In the genomic region with DNA sequence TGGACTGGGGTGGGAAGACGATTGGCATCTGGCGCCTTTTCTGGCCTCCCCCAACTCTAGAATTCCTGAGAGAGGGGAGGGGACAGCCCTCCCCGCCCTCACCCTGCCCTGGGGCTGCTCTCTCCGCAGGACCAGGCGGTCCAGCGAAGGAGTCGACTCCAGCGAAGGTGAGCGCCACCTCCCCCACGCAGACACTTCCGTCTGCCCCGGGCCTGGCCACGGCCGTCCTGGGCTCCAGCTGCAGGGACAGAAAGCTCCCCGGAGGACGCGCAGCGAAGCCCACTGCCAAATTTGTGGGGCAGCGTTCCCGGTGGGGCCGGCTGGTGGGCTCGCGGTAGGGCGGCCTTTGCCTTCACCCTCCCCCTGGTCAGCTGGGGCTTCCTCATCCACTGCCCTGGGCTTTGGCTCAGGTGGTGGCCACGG, we compare ENCODE assay signal across 8 cellular contexts. TPM values are rescaled to one million over a fixed set of nuclear protein-coding genes. Genes with fewer than 3 reads are reported as not detected.
DNase-seq lines count a peak whose midpoint lies in the region; ATAC-seq, FAIRE-seq and TF ChIP-seq lines count a peak whose summit lies in the region.

No MANE protein-coding gene starts in this region.

- dilution Hi-C loops in keratinocyte (cut with MboI; ENCODE audit: extremely low pct_ligation_motif_present, low sequenced_read_pairs), result no loop called here

- peak overlapping the region; percentile 81 for H3K9ac ChIP-seq in keratinocyte (ENCODE audit: control insufficient read depth, extremely low read depth, insufficient read depth, low read length)

- DNase-seq in activated effector memory CD4-positive, alpha-beta T cell treated with anti-CD3 and anti-CD28 coated beads, Interleukin-2, amount 50 U/mL, for 16 hours, result peak; percentile 74
- no peak for DNase-seq in activated effector memory CD4-positive, alpha-beta T cell treated with Interleukin-2 at 50 U/mL for 16 hours
- DNase-seq in astrocyte of the hippocampus (ENCODE audit: low read depth, low spot score) (peak; percentile 55), keratinocyte (ENCODE audit: low read depth, low spot score) (no peak), substantia nigra (lab: John Stamatoyannopoulos, UW) (peak in 3 of 49 donors; percentile 6 to 81 (median 38)), NCI-H128 (lab: John Stamatoyannopoulos, UW; ENCODE audit: unreplicated experiment) (no peak), NCI-H2081 (lab: John Stamatoyannopoulos, UW) (no peak)

- H3K27me3 ChIP-seq in keratinocyte (ENCODE audit: control insufficient read depth, extremely low read depth, insufficient read depth, low read length), result no peaks in the 10 kb centered on the region

- no peak for FAIRE-seq in keratinocyte (lab: Jason Lieb, UNC)

- no peak for TF ChIP-seq CTCF in keratinocyte (optimal IDR thresholded peaks at IDR 0.05 in 1 of 3, IDR thresholded peaks at IDR 0.05 in 1 of 3, conservative IDR thresholded peaks at IDR 0.05 in 1 of 3; ENCODE audit: extremely low read depth in 1 of 3, insufficient read depth in 2 of 3, low read length in 3 of 3)

- H2AFZ ChIP-seq in keratinocyte (ENCODE audit: control insufficient read depth, low read length), result no peak overlapping the region

- peak overlapping the region; percentile 82 for H3K4me2 ChIP-seq in keratinocyte (ENCODE audit: control insufficient read depth, extremely low read depth, insufficient read depth, low read depth, low read length)

- H3K27ac ChIP-seq in keratinocyte (ENCODE audit: control insufficient read depth, insufficient read depth, low read length) (peak overlapping the region; percentile 47), substantia nigra (ENCODE audit: low read depth, low read length, poor library complexity, severe bottlenecking) (peak overlapping the region; percentile 84)

- peak overlapping the region; percentile 73 to 93 (median 79) for H3K4me3 ChIP-seq in keratinocyte (ENCODE audit: control insufficient read depth in 2 of 3, extremely low read depth in 1 of 3, insufficient read depth in 2 of 3, low read depth in 1 of 3, low read length in 3 of 3)

- peaks cover 22% of the 10 kb centered on the region for H3K4me1 ChIP-seq in keratinocyte (ENCODE audit: control insufficient read depth, extremely low read depth, insufficient read depth, low read length)

- ATAC-seq in GM21619 (IDR thresholded peaks at IDR 0.05; ENCODE audit: unreplicated experiment), result no peak

- no peaks in the 10 kb centered on the region for H3K79me2 ChIP-seq in keratinocyte (ENCODE audit: control insufficient read depth, insufficient read depth, low read length)

- H3K9me1 ChIP-seq in keratinocyte (ENCODE audit: control insufficient read depth, extremely low read depth, insufficient read depth, low read length), result no peaks in the 10 kb centered on the region

- peaks cover 27 to 43% of the 10 kb centered on the region in 2 experiments for H3K36me3 ChIP-seq in keratinocyte (ENCODE audit: control insufficient read depth in 2 of 2, extremely low read depth in 1 of 2, insufficient read depth in 2 of 2, low read length in 2 of 2)

- no peaks in the 10 kb centered on the region for H4K20me1 ChIP-seq in keratinocyte (ENCODE audit: control insufficient read depth, extremely low read depth, insufficient read depth, low read length)

- H3K9me3 ChIP-seq in keratinocyte (ENCODE audit: control insufficient read depth, low read depth, low read length), result no peaks in the 10 kb centered on the region

RNA-seq across cellular contexts. Expression of a gene that starts 0.7 kb away (rescaled TPM):
- polyA plus RNA-seq in keratinocyte, result 20.5 to 39.2 TPM (median 24.8 TPM) in 3 replicates
- polyA plus RNA-seq in keratinocyte (2011; ENCODE audit: low read depth), result 11.2 TPM
- polyA plus RNA-seq in keratinocyte (2011; cell fraction: cytosol; rRNA removed), result 12.1 and 25.9 TPM in 2 replicates
- 55.6 and 73.3 TPM in 2 replicates for polyA plus RNA-seq in keratinocyte (2011; cell fraction: nucleus; rRNA removed)
- polyA plus RNA-seq in keratinocyte (2012; ENCODE audit: low replicate concordance), result 42.9 and 52.4 TPM in 2 replicates
- 22.4 to 37.8 TPM (median 30.0 TPM) in 3 replicates for polyA minus RNA-seq in keratinocyte
- polyA minus RNA-seq in keratinocyte (2011; cell fraction: cytosol; rRNA and poly(A)+ RNA removed), result 49.9 TPM
- polyA minus RNA-seq in keratinocyte (2011; cell fraction: nucleus; rRNA and poly(A)+ RNA removed), result 29.0 and 32.8 TPM in 2 replicates

RNA-seq across cellular contexts. Expression of a gene that starts 14.9 kb away (rescaled TPM):
- 18.1 to 40.1 TPM (median 25.0 TPM) in 3 replicates for polyA plus RNA-seq in keratinocyte
- polyA plus RNA-seq in keratinocyte (2011; ENCODE audit: low read depth), result 26.3 TPM
- 11.4 and 22.0 TPM in 2 replicates for polyA plus RNA-seq in keratinocyte (2011; cell fraction: cytosol; rRNA removed)
- 58.2 and 67.9 TPM in 2 replicates for polyA plus RNA-seq in keratinocyte (2011; cell fraction: nucleus; rRNA removed)
- polyA plus RNA-seq in keratinocyte (2012; ENCODE audit: low replicate concordance), result 16.9 and 35.5 TPM in 2 replicates
- polyA minus RNA-seq in keratinocyte, result 18.7 to 32.6 TPM (median 20.1 TPM) in 3 replicates
- 17.8 TPM for polyA minus RNA-seq in keratinocyte (2011; cell fraction: cytosol; rRNA and poly(A)+ RNA removed)
- 29.3 and 30.3 TPM in 2 replicates for polyA minus RNA-seq in keratinocyte (2011; cell fraction: nucleus; rRNA and poly(A)+ RNA removed)

RNA-seq across cellular contexts. Expression of a gene that starts 37.7 kb away (rescaled TPM):
- 21.1 to 29.2 TPM (median 23.3 TPM) in 3 replicates for polyA plus RNA-seq in keratinocyte
- 72.4 TPM for polyA plus RNA-seq in keratinocyte (2011; ENCODE audit: low read depth)
- 15.4 and 26.0 TPM in 2 replicates for polyA plus RNA-seq in keratinocyte (2011; cell fraction: cytosol; rRNA removed)
- polyA plus RNA-seq in keratinocyte (2011; cell fraction: nucleus; rRNA removed), result 38.5 and 51.4 TPM in 2 replicates
- polyA plus RNA-seq in keratinocyte (2012; ENCODE audit: low replicate concordance), result 26.4 and 42.3 TPM in 2 replicates
- polyA minus RNA-seq in keratinocyte, result 28.1 to 136 TPM (median 33.8 TPM) in 3 replicates
- polyA minus RNA-seq in keratinocyte (2011; cell fraction: cytosol; rRNA and poly(A)+ RNA removed), result 62.0 TPM
- polyA minus RNA-seq in keratinocyte (2011; cell fraction: nucleus; rRNA and poly(A)+ RNA removed), result 26.1 and 27.0 TPM in 2 replicates

RNA-seq across cellular contexts. Expression of a gene that starts 49.3 kb away (rescaled TPM):
- polyA plus RNA-seq in keratinocyte, result 35.7 to 60.9 TPM (median 43.3 TPM) in 3 replicates
- polyA plus RNA-seq in keratinocyte (2011; ENCODE audit: low read depth), result 6.0 TPM
- 46.0 and 102 TPM in 2 replicates for polyA plus RNA-seq in keratinocyte (2011; cell fraction: cytosol; rRNA removed)
- 62.8 and 80.0 TPM in 2 replicates for polyA plus RNA-seq in keratinocyte (2011; cell fraction: nucleus; rRNA removed)
- 71.4 and 79.2 TPM in 2 replicates for polyA plus RNA-seq in keratinocyte (2012; ENCODE audit: low replicate concordance)
- 8.5 to 13.1 TPM (median 9.6 TPM) in 3 replicates for polyA minus RNA-seq in keratinocyte
- 37.6 TPM for polyA minus RNA-seq in keratinocyte (2011; cell fraction: cytosol; rRNA and poly(A)+ RNA removed)
- 15.4 and 16.5 TPM in 2 replicates for polyA minus RNA-seq in keratinocyte (2011; cell fraction: nucleus; rRNA and poly(A)+ RNA removed)

Comparison
In these comparisons a context has a peak if more than half of its experiments do, and no peak if none do; other contexts are left out.
1. DNase-seq: peak in activated effector memory CD4-positive, alpha-beta T cell treated with anti-CD3 and anti-CD28 coated beads, Interleukin-2, amount 50 U/mL, for 16 hours (single experiment) and astrocyte of the hippocampus (single experiment); none in activated effector memory CD4-positive, alpha-beta T cell treated with Interleukin-2 at 50 U/mL for 16 hours (single experiment), keratinocyte (single experiment), NCI-H128 (single experiment) and NCI-H2081 (0 of 2).